In the genomic region with DNA sequence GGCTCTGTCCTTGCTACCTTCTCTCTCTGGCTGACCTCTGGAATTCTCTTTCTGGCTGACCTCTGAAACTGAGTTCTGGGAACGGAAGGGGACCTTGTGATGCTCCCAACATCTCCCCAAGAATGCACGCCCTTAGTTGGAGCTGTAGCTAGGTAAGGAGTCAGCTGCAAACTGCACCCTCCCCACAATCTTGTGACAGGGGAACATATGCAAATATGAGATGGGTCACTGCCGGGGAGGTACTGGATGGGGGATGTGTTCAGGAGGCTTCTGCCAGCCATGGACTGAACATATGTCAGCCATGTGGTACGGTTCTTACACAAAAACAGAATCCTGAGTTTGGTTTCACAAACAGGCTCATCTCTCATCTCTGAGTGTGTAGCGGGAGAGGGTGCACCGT, we compare ENCODE assay signal across 11 cellular contexts. TPM values are rescaled to one million over a fixed set of nuclear protein-coding genes. Genes with fewer than 3 reads are reported as not detected.
A peak's percentile ranks its signal among the peaks of the same experiment; 100 is the strongest.
DNase-seq lines count a peak whose midpoint lies in the region; ATAC-seq, FAIRE-seq and TF ChIP-seq lines count a peak whose summit lies in the region.
"Had no signal": no experiment of that assay in that cellular context is flagged by ENCODE, and none has a peak within 500 bp of the region (broad histone marks: within the 10 kb centered on the region; RNA-seq: fewer than 3 reads in every experiment).

No MANE protein-coding gene starts in this region.

- H3K36me3 ChIP-seq in Peyer's patch: no peaks in the 10 kb centered on the region
- H3K36me3 ChIP-seq: ascending aorta had no signal

- no peak for TF ChIP-seq CTCF in Peyer's patch (IDR thresholded peaks at IDR 0.05)
- TF ChIP-seq CTCF in dorsolateral prefrontal cortex (IDR thresholded peaks at IDR 0.05 in 54 of 56, conservative IDR thresholded peaks at IDR 0.05 in 2 of 56; ENCODE audit: low read depth in 1 of 56, partially characterized antibody in 56 of 56): no peak

- H3K27ac ChIP-seq in Peyer's patch (peak overlapping the region in 3 of 4 donors; percentile 16 to 83 (median 68)), dorsolateral prefrontal cortex (peak overlapping the region in 5 of 59 donors; percentile 8 to 64 (median 27))
- H3K27ac ChIP-seq: parathyroid adenoma, SK-N-MC had no signal

- intact Hi-C loops in dorsolateral prefrontal cortex (cut with DNase I): no loop called here

- no peak for FAIRE-seq in H54 (lab: Jason Lieb, UNC)
- FAIRE-seq in frontal cortex (lab: Jason Lieb, UNC): no peak

- H3K4me1 ChIP-seq in Peyer's patch: peaks cover 0 to 31% (median 9%) of the 10 kb centered on the region in 4 donors
- H3K4me1 ChIP-seq: parathyroid adenoma had no signal

- DNase-seq in GM19238 (ENCODE audit: insufficient read length, low spot score) (peak; percentile 27), Peyer's patch (peak in 2 of 3 donors; percentile 86), H54 (ENCODE audit: insufficient read length, low spot score) (no peak), frontal cortex (ENCODE audit: low spot score in 2 of 2) (no peak), dorsolateral prefrontal cortex (no peak)
- no peak for DNase-seq in activated naive CD4-positive, alpha-beta T cell treated with Interleukin-2 at 50 U/mL for 16 hours

- H3K27me3 ChIP-seq in Peyer's patch: no peaks in the 10 kb centered on the region
- no peaks in the 10 kb centered on the region for H3K27me3 ChIP-seq in dorsolateral prefrontal cortex
- H3K27me3 ChIP-seq: ascending aorta had no signal

- peak; percentile 93 for ATAC-seq in HG02943 (IDR thresholded peaks at IDR 0.05; ENCODE audit: low read depth, unreplicated experiment)

- TF ChIP-seq POLR2A in GM10847 (IDR thresholded peaks at IDR 0.05; ENCODE audit: extremely low read depth, insufficient read length) (peak; percentile 38), Peyer's patch (IDR thresholded peaks at IDR 0.05) (no peak), H54 (IDR thresholded peaks at IDR 0.05; ENCODE audit: low read depth, low read length) (no peak)

- H3K4me3 ChIP-seq in Peyer's patch (peak overlapping the region in 1 of 4 donors; percentile 10), dorsolateral prefrontal cortex (no peak overlapping the region)
- H3K4me3 ChIP-seq: ascending aorta, SK-N-MC had no signal

- no peaks in the 10 kb centered on the region for H3K9me3 ChIP-seq in Peyer's patch
- H3K9me3 ChIP-seq: ascending aorta had no signal

RNA-seq across cellular contexts. Expression of gene BCL2, which starts 34.2 kb away (rescaled TPM):
- total RNA-seq in Peyer's patch (10 to 100 TPM; 16.2 to 54.5 (median 20.7) TPM), frontal cortex (17.9 TPM), dorsolateral prefrontal cortex (10 to 100 TPM; 15.7 to 46.8 (median 25.1) TPM)

Comparison
In these comparisons a context has a peak if more than half of its experiments do, and no peak if none do; other contexts are left out.
1. DNase-seq: peak in GM19238 (single experiment) and Peyer's patch (2 of 3); none in H54 (single experiment), frontal cortex (0 of 2), activated naive CD4-positive, alpha-beta T cell treated with Interleukin-2 at 50 U/mL for 16 hours (single experiment) and dorsolateral prefrontal cortex (0 of 10).